In genomic region chr2:23385748-23386421, GRCh38 we compare ENCODE assay signal across 1 cellular context.
TF ChIP-seq lines count a peak whose summit lies in the region.

No MANE protein-coding gene starts in this region.

TF ChIP-seq in HEK293, 187 proteins besides CTCF, POLR2A, EP300 and RAD21 (continued from another document):
- TF ChIP-seq ZIC2 (tag by site-specific recombination; IDR thresholded peaks at IDR 0.05) = 0 out of 2 replicates have a peak, but pooled peaks have one; percentile 13
TF ChIP-seq in HEK293: peak in this region for 9.
